In genomic region chr6:55023231-55023630, GRCh38 we compare ENCODE assay signal across 23 cellular contexts.
DNase-seq lines count a peak whose midpoint lies in the region; ATAC-seq and TF ChIP-seq lines count a peak whose summit lies in the region.
"Had no signal": no experiment of that assay in that cellular context is flagged by ENCODE, and none has a peak within 500 bp of the region (broad histone marks: within the 10 kb centered on the region; RNA-seq: fewer than 3 reads in every experiment).

No MANE protein-coding gene starts in this region.

- TF ChIP-seq CTCF in HL-60 (IDR thresholded peaks at IDR 0.05; ENCODE audit: insufficient read depth, low read length), result no peak

- H3K4me3 Mint-ChIP-seq in natural killer cell treated with Interleukin-12 subunit alpha and Interleukin-12 subunit beta and Interleukin-15 and Interleukin-18, amount 100 ng/mL, for 72 hours, result peak overlapping the region; percentile 63
- H3K4me3 Mint-ChIP-seq: CD4-positive, alpha-beta memory T cell; naive B cell; stimulated activated effector memory CD8-positive, alpha-beta T cell treated with anti-CD3 and anti-CD28 coated beads, Interleukin-12 subunit alpha, Interleukin-12 subunit beta, amount 100 ng/mL, for 72 hours had no signal

- no peaks in the 10 kb centered on the region for H3K27me3 Mint-ChIP-seq in natural killer cell treated with Interleukin-12 subunit alpha and Interleukin-12 subunit beta and Interleukin-15 and Interleukin-18, amount 100 ng/mL, for 72 hours
- H3K27me3 Mint-ChIP-seq: CD4-positive, alpha-beta memory T cell; naive B cell had no signal

- peaks cover 21 to 22% of the 10 kb centered on the region in 2 donors for H3K4me1 Mint-ChIP-seq in natural killer cell treated with Interleukin-12 subunit alpha and Interleukin-12 subunit beta and Interleukin-15 and Interleukin-18, amount 100 ng/mL, for 72 hours (ENCODE audit: low read depth in 2 of 2)
- H3K4me1 Mint-ChIP-seq: CD4-positive, alpha-beta memory T cell; naive B cell; stimulated activated effector memory CD8-positive, alpha-beta T cell treated with anti-CD3 and anti-CD28 coated beads, Interleukin-12 subunit alpha, Interleukin-12 subunit beta, amount 100 ng/mL, for 72 hours had no signal

- H3K27ac ChIP-seq in HL-60 (replicated peaks), result 0 out of 2 replicates have a peak overlapping the region, but pooled peaks have one; percentile 7
- H3K27ac ChIP-seq: brain microvascular endothelial cell, colonic mucosa, KMS-11, pancreas, right lobe of liver, thoracic aorta had no signal

- peak; percentile 61 for ATAC-seq in GM21390 (IDR thresholded peaks at IDR 0.05; ENCODE audit: unreplicated experiment)
- peak; percentile 88 to 90 for ATAC-seq in natural killer cell treated with Interleukin-12 subunit alpha and Interleukin-12 subunit beta and Interleukin-15 and Interleukin-18, amount 100 ng/mL, for 72 hours
- ATAC-seq: pancreas; PC-3; stimulated activated effector memory CD8-positive, alpha-beta T cell treated with anti-CD3 and anti-CD28 coated beads, Interleukin-12 subunit alpha, Interleukin-12 subunit beta, amount 100 ng/mL, for 72 hours had no signal

- peaks cover 4% of the 10 kb centered on the region for H3K9me3 Mint-ChIP-seq in natural killer cell treated with Interleukin-12 subunit alpha and Interleukin-12 subunit beta and Interleukin-15 and Interleukin-18, amount 100 ng/mL, for 72 hours

- H3K36me3 Mint-ChIP-seq in natural killer cell treated with Interleukin-12 subunit alpha and Interleukin-12 subunit beta and Interleukin-15 and Interleukin-18, amount 100 ng/mL, for 72 hours, result peaks cover 14% of the 10 kb centered on the region
- H3K36me3 Mint-ChIP-seq: CD4-positive, alpha-beta memory T cell; naive B cell; stimulated activated effector memory CD8-positive, alpha-beta T cell treated with anti-CD3 and anti-CD28 coated beads, Interleukin-12 subunit alpha, Interleukin-12 subunit beta, amount 100 ng/mL, for 72 hours had no signal

- peak; percentile 22 to 41 for DNase-seq in HL-60 (ENCODE audit: low read depth in 1 of 2, low spot score in 1 of 2)
- DNase-seq in NOMO-1 treated with DMSO at 0.1 percent for 48 hours (lab: John Stamatoyannopoulos, UW; ENCODE audit: unreplicated experiment), result peak; percentile 84
- no peak for DNase-seq in natural killer cell treated with Interleukin-12 subunit alpha and Interleukin-12 subunit beta and Interleukin-15 and Interleukin-18, amount 100 ng/mL, for 72 hours (ENCODE audit: low spot score)
- no peak for DNase-seq in NCI-H2029 treated with DMSO at 0.1 percent for 48 hours (lab: John Stamatoyannopoulos, UW)
- no peak for DNase-seq in iPS-NIHi7 (ENCODE audit: extremely low spot score)
- DNase-seq in activated CD4-positive, alpha-beta T cell treated with anti-CD3 and anti-CD28 coated beads, Interleukin-2, amount 50 U/mL, for 1 hour, result no peak
- DNase-seq: activated CD4-positive, alpha-beta T cell treated with anti-CD3 and anti-CD28 coated beads, Interleukin-2, amount 50 U/mL, for 48 hours; activated gamma-delta T cell; brain microvascular endothelial cell; CD4-positive, alpha-beta memory T cell; colonic mucosa; mesenchymal stem cell; naive B cell; NCI-H2107; NCI-H526; pancreas; PC-3; right lobe of liver; SHP77 treated with DMSO at 0.1 percent for 48 hours had no signal

- no peak overlapping the region for H3K4me3 ChIP-seq in HL-60 (replicated peaks; ENCODE audit: insufficient read depth, low read length)
- H3K4me3 ChIP-seq: colonic mucosa, pancreas, right lobe of liver, thoracic aorta had no signal

- H3K27me3 ChIP-seq in HL-60 (ENCODE audit: insufficient read depth, poor library complexity, severe bottlenecking), result no peaks in the 10 kb centered on the region
- H3K27me3 ChIP-seq: brain microvascular endothelial cell, colonic mucosa, pancreas, right lobe of liver had no signal

- peak overlapping the region in 1 of 2 donors; percentile 46 for H3K27ac Mint-ChIP-seq in natural killer cell treated with Interleukin-12 subunit alpha and Interleukin-12 subunit beta and Interleukin-15 and Interleukin-18, amount 100 ng/mL, for 72 hours
- H3K27ac Mint-ChIP-seq: CD4-positive, alpha-beta memory T cell; naive B cell; stimulated activated effector memory CD8-positive, alpha-beta T cell treated with anti-CD3 and anti-CD28 coated beads, Interleukin-12 subunit alpha, Interleukin-12 subunit beta, amount 100 ng/mL, for 72 hours had no signal

Comparison
In these comparisons a context has a peak if more than half of its experiments do, and no peak if none do; other contexts are left out.
1. DNase-seq: peak in HL-60 (2 of 2) and NOMO-1 treated with DMSO at 0.1 percent for 48 hours (single experiment); none in natural killer cell treated with Interleukin-12 subunit alpha and Interleukin-12 subunit beta and Interleukin-15 and Interleukin-18, amount 100 ng/mL, for 72 hours (single experiment), NCI-H2029 treated with DMSO at 0.1 percent for 48 hours (single experiment), iPS-NIHi7 (single experiment) and activated CD4-positive, alpha-beta T cell treated with anti-CD3 and anti-CD28 coated beads, Interleukin-2, amount 50 U/mL, for 1 hour (single experiment).